ENCODE assay signal across 15 cellular contexts in the genomic region with DNA sequence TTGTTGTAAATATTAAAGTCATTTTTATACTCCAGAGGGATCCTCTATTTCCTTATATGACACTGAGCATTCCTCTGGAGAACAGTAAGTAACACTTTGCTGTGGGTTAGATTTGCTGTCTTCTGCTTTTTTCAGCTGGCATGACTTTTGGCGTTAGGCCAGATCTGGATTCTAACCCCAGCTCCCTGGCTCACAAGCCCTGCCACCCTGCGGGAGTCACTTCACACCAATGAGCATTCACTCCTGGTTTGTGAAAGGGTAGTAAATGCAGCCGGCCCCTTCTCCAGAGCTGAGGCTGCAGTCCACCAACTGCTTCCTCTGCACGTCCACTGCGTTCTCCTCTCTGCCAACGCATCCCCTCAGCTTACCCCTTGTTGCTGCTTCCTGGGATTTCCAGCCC.
DNase-seq lines count a peak whose midpoint lies in the region; ATAC-seq and TF ChIP-seq lines count a peak whose summit lies in the region.
"Had no signal": no experiment of that assay in that cellular context is flagged by ENCODE, and none has a peak within 500 bp of the region (broad histone marks: within the 10 kb centered on the region; RNA-seq: fewer than 3 reads in every experiment).

No MANE protein-coding gene starts in this region.

- H2BK15ac ChIP-seq in mesendoderm (replicated peaks; ENCODE audit: low read depth) = no peak overlapping the region

- no peak overlapping the region for H4K8ac ChIP-seq in mesendoderm (ENCODE audit: low read depth, low read length)

- no CpG with 5 or more reads among the region's 6 CpGs for WGBS in mesendoderm (ENCODE audit: extremely low coverage, insufficient coverage, low lambda C conversion rate)

- H3K27me3 ChIP-seq in mesendoderm (ENCODE audit: insufficient read depth, low read length, poor library complexity) = no peaks in the 10 kb centered on the region

- no peak overlapping the region for H3K4me3 Mint-ChIP-seq in effector memory CD8-positive, alpha-beta T cell

- peaks cover 4 to 15% of the 10 kb centered on the region in 2 donors for H3K9me3 Mint-ChIP-seq in effector memory CD8-positive, alpha-beta T cell

- no peak for ATAC-seq in HG02798 (IDR thresholded peaks at IDR 0.05; ENCODE audit: poor library complexity, unreplicated experiment)
- no peak for ATAC-seq in HG02763 (IDR thresholded peaks at IDR 0.05; ENCODE audit: unreplicated experiment)
- ATAC-seq in effector memory CD8-positive, alpha-beta T cell (replicated peaks) = no peak

- no peak overlapping the region for H3K4ac ChIP-seq in mesendoderm (ENCODE audit: low read depth, low read length)

- no peak overlapping the region for H2BK5ac ChIP-seq in mesendoderm (ENCODE audit: low read length)

- H3K36me3 Mint-ChIP-seq in effector memory CD8-positive, alpha-beta T cell (ENCODE audit: insufficient read depth) = no peaks in the 10 kb centered on the region

- H3K36me3 ChIP-seq in mesendoderm (ENCODE audit: control insufficient read depth, insufficient read depth, low read length) = no peaks in the 10 kb centered on the region
- H3K36me3 ChIP-seq: HAP-1 had no signal

- no peak overlapping the region for H3K4me2 ChIP-seq in mesendoderm (ENCODE audit: low read length)

- H4K5ac ChIP-seq in mesendoderm (ENCODE audit: low read length) = no peak overlapping the region

- peak overlapping the region; percentile 10 for H2AK5ac ChIP-seq in mesendoderm (ENCODE audit: low read length)

- H3K9ac ChIP-seq in mesendoderm (ENCODE audit: low read length) = no peak overlapping the region

- peak overlapping the region; percentile 24 for H3K18ac ChIP-seq in mesendoderm (ENCODE audit: low read length)

- no peaks in the 10 kb centered on the region for H3K79me1 ChIP-seq in mesendoderm (ENCODE audit: low read length)

- H3K56ac ChIP-seq in mesendoderm (ENCODE audit: low read length) = peak overlapping the region; percentile 74

- H3K4me1 ChIP-seq in mesendoderm (ENCODE audit: control insufficient read depth, low read depth, low read length) = peaks cover 12% of the 10 kb centered on the region
- H3K4me1 ChIP-seq: HAP-1 had no signal

- DNase-seq in DMS 273 (lab: John Stamatoyannopoulos, UW; ENCODE audit: unreplicated experiment) (peak; percentile 6), DMS 273 treated with DMSO at 0.1 percent for 48 hours (lab: John Stamatoyannopoulos, UW) (no peak), NCI-H748 treated with DMSO at 0.1 percent for 48 hours (lab: John Stamatoyannopoulos, UW) (peak; percentile 0), mesendoderm (no peak)
- DNase-seq in effector memory CD8-positive, alpha-beta T cell = no peak
- DNase-seq: DMS153, MM.1S, NCI-H1417 treated with DMSO at 0.1 percent for 48 hours, NCI-H1930, NCI-H510A treated with DMSO at 0.1 percent for 48 hours had no signal

- peak overlapping the region; percentile 13; the same call in 1 of the 2 replicates for H3K27ac ChIP-seq in C4-2B
- H3K27ac ChIP-seq in mesendoderm (ENCODE audit: low read depth, low read length) = no peak overlapping the region
- H3K27ac ChIP-seq: 22Rv1 had no signal

- H3K4me3 ChIP-seq in mesendoderm (ENCODE audit: low read length) = no peak overlapping the region
- H3K4me3 ChIP-seq: HAP-1 had no signal

- no peak overlapping the region for H2BK120ac ChIP-seq in mesendoderm (ENCODE audit: low read depth, low read length)

- H3K23ac ChIP-seq in mesendoderm (ENCODE audit: low read length) = no peak overlapping the region

- no peaks in the 10 kb centered on the region for H3K4me1 Mint-ChIP-seq in effector memory CD8-positive, alpha-beta T cell (ENCODE audit: low read depth in 2 of 2)

- no peak overlapping the region for H3K27ac Mint-ChIP-seq in effector memory CD8-positive, alpha-beta T cell

- TF ChIP-seq CTCF in C4-2B (conservative IDR thresholded peaks at IDR 0.05) = no peak

- H3K27me3 Mint-ChIP-seq in effector memory CD8-positive, alpha-beta T cell = peaks cover 0 to 18% of the 10 kb centered on the region in 2 donors

- H3K79me2 ChIP-seq in mesendoderm (ENCODE audit: control insufficient read depth, insufficient read depth, low read length) = no peaks in the 10 kb centered on the region

Comparison
In these comparisons a context has a peak if more than half of its experiments do, and no peak if none do; other contexts are left out.
1. DNase-seq: peak in DMS 273 (single experiment) and NCI-H748 treated with DMSO at 0.1 percent for 48 hours (single experiment); none in DMS 273 treated with DMSO at 0.1 percent for 48 hours (single experiment), mesendoderm (single experiment) and effector memory CD8-positive, alpha-beta T cell (0 of 3).